8 cellular contexts compared by ENCODE assay signal in the genomic region with DNA sequence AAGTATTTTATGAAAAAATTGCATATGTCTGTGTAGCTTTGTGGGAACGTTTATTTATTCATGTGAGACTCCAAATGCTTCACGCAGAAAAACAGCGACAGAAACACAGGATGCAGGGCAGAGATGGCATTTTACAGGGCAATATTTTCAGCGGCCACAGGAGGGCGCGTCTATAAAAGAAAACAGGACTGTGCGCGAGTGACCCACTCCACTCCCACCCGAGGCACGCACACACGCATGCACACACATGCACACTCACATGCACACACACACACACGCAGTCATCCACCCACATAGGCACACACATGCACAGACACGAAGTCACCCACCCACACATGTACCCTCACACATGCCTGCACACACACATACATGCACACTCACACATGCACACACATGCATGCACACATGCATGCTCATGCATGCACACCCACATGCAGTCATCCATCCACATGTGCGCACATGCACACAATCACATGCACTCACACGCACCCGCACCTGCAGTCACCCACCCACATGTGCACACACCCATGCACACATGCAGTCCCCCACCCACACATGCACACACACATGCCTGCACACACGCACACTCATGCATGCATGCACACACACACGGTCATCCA.
A peak's percentile ranks its signal among the peaks of the same experiment; 100 is the strongest.
DNase-seq lines count a peak whose midpoint lies in the region; ATAC-seq and TF ChIP-seq lines count a peak whose summit lies in the region.

No MANE protein-coding gene starts in this region.

- H3K27me3 Mint-ChIP-seq in T-cell = no peaks in the 10 kb centered on the region

- no peaks in the 10 kb centered on the region for H3K9me3 ChIP-seq in iPS-20b (ENCODE audit: insufficient read depth, low read depth, low read length)

- no peaks in the 10 kb centered on the region for H3K27me3 ChIP-seq in iPS-20b (ENCODE audit: insufficient read depth, low read length)

- CTCF ChIA-PET in T-cell (lab: Charles Lee) = interaction anchor here in 1 of 2 donors (0.7 kb wide), 1 partner anchor 35 kb away, joined by 4 read pairs; no protein-coding TSS in a partner anchor

- H3K4me3 Mint-ChIP-seq in T-cell = peak overlapping the region in 2 of 3 donors; percentile 25 to 57

- peak overlapping the region; percentile 50; the same call in 1 of the 2 replicates for H3K4me3 ChIP-seq in iPS-20b (ENCODE audit: low read length)

- no peak overlapping the region for H3K9ac ChIP-seq in iPS-20b (ENCODE audit: low read depth, low read length)

- TF ChIP-seq CTCF in GM12872 (IDR thresholded peaks at IDR 0.05; ENCODE audit: insufficient read depth, low read depth, low read length) = peak; percentile 65

- POLR2A ChIA-PET in T-cell (lab: Charles Lee) = no interaction called here

- H3K9me3 Mint-ChIP-seq in T-cell = no peaks in the 10 kb centered on the region

- H3K27ac ChIP-seq in iPS-20b (ENCODE audit: low read length) = no peak overlapping the region

- H3K4me1 Mint-ChIP-seq in T-cell = peaks cover 13 to 19% (median 15%) of the 10 kb centered on the region in 3 donors

- ATAC-seq in T-cell (replicated peaks in 1 of 4) (peak; percentile 68 to 81 (median 75)), HG03139 (IDR thresholded peaks at IDR 0.05; ENCODE audit: unreplicated experiment) (no peak)

- H3K4me1 ChIP-seq in iPS-20b (ENCODE audit: insufficient read depth, low read length) = peaks cover 3% of the 10 kb centered on the region; the same call in 1 of the 2 replicates

- peak overlapping the region in 1 of 2 donors; percentile 44 for H3K27ac Mint-ChIP-seq in T-cell

- H3K36me3 Mint-ChIP-seq in T-cell = no peaks in the 10 kb centered on the region

- no peaks in the 10 kb centered on the region for H3K36me3 ChIP-seq in iPS-20b (ENCODE audit: insufficient read depth, low read depth, low read length)

- DNase-seq in Kasumi-1 (lab: John Stamatoyannopoulos, UW) (peak; percentile 49 to 61), T-cell (peak in 32 of 34 experiments; percentile 12 to 73 (median 54)), anterior cingulate cortex (lab: John Stamatoyannopoulos, UW) (peak in 37 of 58 donors; percentile 3 to 72 (median 19)), cerebellar nuclear complex (lab: John Stamatoyannopoulos, UW) (no peak)
- peak; percentile 32 to 54 (median 33) for DNase-seq in stimulated activated CD4-positive, alpha-beta T cell treated with anti-CD3 and anti-CD28 coated beads, Interleukin-12 subunit alpha, Interleukin-12 subunit beta, amount 100 ng/mL, for 48 hours (ENCODE audit: low read depth in 2 of 3, low spot score in 1 of 3)

Comparison
In these comparisons a context has a peak if more than half of its experiments do, and no peak if none do; other contexts are left out.
1. DNase-seq: peak in Kasumi-1 (2 of 2), T-cell (32 of 34), anterior cingulate cortex (37 of 58) and stimulated activated CD4-positive, alpha-beta T cell treated with anti-CD3 and anti-CD28 coated beads, Interleukin-12 subunit alpha, Interleukin-12 subunit beta, amount 100 ng/mL, for 48 hours (3 of 3); none in cerebellar nuclear complex (0 of 2).